Comparison of ENCODE assay signal across 9 cellular contexts in genomic region chr4:186068581-186069402, GRCh38. TPM values are rescaled to one million over a fixed set of nuclear protein-coding genes. Genes with fewer than 3 reads are reported as not detected.
DNase-seq lines count a peak whose midpoint lies in the region; ATAC-seq and TF ChIP-seq lines count a peak whose summit lies in the region.
"Had no signal": no experiment of that assay in that cellular context is flagged by ENCODE, and none has a peak within 500 bp of the region (broad histone marks: within the 10 kb centered on the region; RNA-seq: fewer than 3 reads in every experiment).

TSS of gene TLR3 (plus strand) at chr4:186069156. CDS start at chr4:186076620, 7,464 bp downstream.

- DNase-seq in DMS 273 (lab: John Stamatoyannopoulos, UW; ENCODE audit: unreplicated experiment) (peak; percentile 7), DMS 273 treated with DMSO at 0.1 percent for 48 hours (lab: John Stamatoyannopoulos, UW) (no peak), PC-9 (no peak), myocyte (ENCODE audit: low read depth) (peak; percentile 49), D341Med (ENCODE audit: low spot score) (no peak), NCI-H446 (lab: John Stamatoyannopoulos, UW) (no peak)

- H3K9me2 ChIP-seq in PC-9 (ENCODE audit: insufficient read depth): no peaks in the 10 kb centered on the region; the same call in 1 of the 2 replicates

- H3K4me3 ChIP-seq in PC-9 (peak within 1 kb of the TSS; percentile 60), duodenal mucosa (ENCODE audit: low read depth in 1 of 2, low read length in 2 of 2) (peak within 1 kb of the TSS; percentile 69 to 82)

- peak within 1 kb of the TSS; percentile 74 for H2AFZ ChIP-seq in PC-9

- no peaks in the 10 kb centered on the region for H3F3A ChIP-seq in PC-9 (ENCODE audit: insufficient read depth, low read depth)

- POLR2A ChIA-PET in PC-9 (lab: Charles Lee; ENCODE audit: unreplicated experiment): interaction anchor here (0.6 to 0.9 kb wide), 2 partner anchors 64 to 1367 kb away, joined by 3 to 4 read pairs; no protein-coding TSS in a partner anchor

- H3K27ac ChIP-seq in PC-9 (no peak within 1 kb of the TSS), duodenal mucosa (ENCODE audit: low read depth, low read length) (peak within 1 kb of the TSS; percentile 18)
- H3K27ac ChIP-seq: 22Rv1 had no signal

- H3K4me2 ChIP-seq in PC-9: peak within 1 kb of the TSS; percentile 84

- H3K9me3 ChIP-seq in PC-9 (ENCODE audit: insufficient read depth, low read depth) (no peaks in the 10 kb centered on the region), duodenal mucosa (ENCODE audit: control insufficient read depth in 1 of 2, low read length in 2 of 2) (no peaks in the 10 kb centered on the region)

- H3K36me3 ChIP-seq in PC-9 (ENCODE audit: low read depth) (no peaks in the 10 kb centered on the region), duodenal mucosa (ENCODE audit: control insufficient read depth in 1 of 2, insufficient read depth in 2 of 2, low read length in 2 of 2) (no peaks in the 10 kb centered on the region)

- intact Hi-C loops in PC-9 (cut with micrococcal nuclease; ENCODE audit: unreplicated experiment): loop anchor here (1.0 to 2.0 kb wide), 2 partner anchors 69 to 122 kb away; partner anchors contain the start of gene CYP4V2

- no peaks in the 10 kb centered on the region for H3K79me2 ChIP-seq in PC-9 (ENCODE audit: low read depth)

- H3K9ac ChIP-seq in duodenal mucosa (ENCODE audit: low read depth in 1 of 2, low read length in 2 of 2): peak within 1 kb of the TSS; percentile 28 to 62

- no peaks in the 10 kb centered on the region for H3K27me3 ChIP-seq in PC-9 (ENCODE audit: insufficient read depth, low read depth)
- H3K27me3 ChIP-seq in duodenal mucosa (ENCODE audit: control insufficient read depth in 1 of 2, insufficient read depth in 2 of 2, low read length in 2 of 2): no peaks in the 10 kb centered on the region

- CTCF ChIA-PET in PC-9 (lab: Charles Lee): interaction anchor here (0.6 to 1.9 kb wide), 5 partner anchors 11 to 84 kb away, joined by 3 to 19 read pairs (median 4); no protein-coding TSS in a partner anchor

- no peaks in the 10 kb centered on the region for H4K20me1 ChIP-seq in PC-9 (ENCODE audit: insufficient read depth)

- H3K4me1 ChIP-seq in PC-9 (replicated peaks; ENCODE audit: insufficient read depth) (peaks cover 6% of the 10 kb centered on the region; the same call in 1 of the 2 replicates), duodenal mucosa (ENCODE audit: control insufficient read depth in 1 of 2, insufficient read depth in 2 of 2, low read length in 2 of 2) (no peaks in the 10 kb centered on the region)

- BruUV-seq in PC-9 (replicated peaks; lab: Mats Ljungman, UMichigan): no TSS peak

- no peak for ATAC-seq in GM21423 (IDR thresholded peaks at IDR 0.05; ENCODE audit: unreplicated experiment)

- no peak for TF ChIP-seq CTCF in PC-9 (conservative IDR thresholded peaks at IDR 0.05)

RNA-seq across cellular contexts. Expression of gene TLR3, which starts in this region (rescaled TPM):
- 7.7 and 10.3 TPM in 2 replicates for total RNA-seq in PC-9 (2021)
- total RNA-seq in myocyte: 2.8 and 3.6 TPM in 2 replicates
- 2.3 TPM for polyA plus RNA-seq in myocyte (2012)

Comparison
In these comparisons a context has a peak if more than half of its experiments do, and no peak if none do; other contexts are left out.
1. DNase-seq: peak in DMS 273 (single experiment) and myocyte (single experiment); none in DMS 273 treated with DMSO at 0.1 percent for 48 hours (single experiment), PC-9 (0 of 2), D341Med (single experiment) and NCI-H446 (0 of 2).